ENCODE assay signal across 9 cellular contexts in the genomic region with DNA sequence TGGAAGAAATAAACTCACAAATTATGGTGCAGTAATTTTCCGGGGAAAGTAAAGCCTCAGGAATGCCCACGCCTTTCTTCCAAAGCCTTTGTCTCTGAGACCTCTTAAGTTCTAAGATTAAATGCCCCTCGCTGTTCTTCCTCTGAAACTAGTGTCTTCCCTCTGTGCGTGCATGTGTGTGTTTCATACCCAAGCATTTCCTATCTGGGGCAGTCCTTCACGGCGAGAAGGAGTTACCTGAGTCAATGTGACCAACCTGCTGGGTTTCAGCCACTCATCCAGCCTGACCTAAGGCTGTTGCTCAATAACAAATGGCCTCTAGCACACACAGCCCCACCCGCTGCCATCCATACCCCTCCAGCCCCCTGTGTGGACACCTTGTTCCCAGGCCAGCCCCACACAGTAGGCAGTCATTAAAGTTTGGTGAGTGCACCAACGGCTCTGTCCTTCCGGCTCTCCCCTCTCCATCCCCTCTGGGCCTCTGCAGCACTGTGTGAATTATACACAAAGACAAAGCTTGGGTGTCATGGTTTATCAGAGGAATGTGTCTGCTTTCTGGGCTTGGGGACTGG. TPM values are rescaled to one million over a fixed set of nuclear protein-coding genes. Genes with fewer than 3 reads are reported as not detected.
DNase-seq lines count a peak whose midpoint lies in the region; ATAC-seq and TF ChIP-seq lines count a peak whose summit lies in the region.
"Had no signal": no experiment of that assay in that cellular context is flagged by ENCODE, and none has a peak within 500 bp of the region (broad histone marks: within the 10 kb centered on the region; RNA-seq: fewer than 3 reads in every experiment).

No MANE protein-coding gene starts in this region.

- H3K56ac ChIP-seq in H9 (ENCODE audit: insufficient read length, low read depth, low read length): no peak overlapping the region

- H3K79me1 ChIP-seq in H9 (ENCODE audit: insufficient read depth, low read depth, low read length, poor library complexity, severe bottlenecking): no peaks in the 10 kb centered on the region

- no peak overlapping the region for H3K18ac ChIP-seq in H9 (ENCODE audit: insufficient read length, low read depth, low read length)

- H3K9me3 Mint-ChIP-seq in H9: no peaks in the 10 kb centered on the region

- H3K36me3 ChIP-seq in ascending aorta: no peaks in the 10 kb centered on the region
- H3K36me3 ChIP-seq in BE2C: no peaks in the 10 kb centered on the region

- no peak overlapping the region for H3K14ac ChIP-seq in H9 (ENCODE audit: insufficient read depth, low read length)

- H2BK5ac ChIP-seq in H9 (ENCODE audit: insufficient read length, low read length): no peak overlapping the region

- no peak overlapping the region for H2AK5ac ChIP-seq in H9 (ENCODE audit: insufficient read length, low read length)

- no peak overlapping the region for H3K27ac ChIP-seq in H9 (ENCODE audit: insufficient read length, low read depth, low read length)
- peak overlapping the region; percentile 45 to 57 for H3K27ac ChIP-seq in ascending aorta

- intact Hi-C loops in ascending aorta (cut with DNase I): loop anchor here (1.0 kb wide), 1 partner anchor 52 kb away; no protein-coding TSS in a partner anchor
- intact Hi-C loops in sciatic nerve (cut with DNase I): no loop called here

- H3K4me1 ChIP-seq in H9 (ENCODE audit: insufficient read depth, low read length) (no peaks in the 10 kb centered on the region), ascending aorta (peaks cover 13 to 60% of the 10 kb centered on the region in 2 donors), BE2C (peaks cover 9% of the 10 kb centered on the region)

- no peak overlapping the region for H3K4ac ChIP-seq in H9 (ENCODE audit: low read depth, low read length)

- H4K8ac ChIP-seq in H9 (replicated peaks; ENCODE audit: insufficient read length, low read depth, low read length): no peak overlapping the region

- peaks cover 28 to 36% of the 10 kb centered on the region in 2 experiments for H3K4me1 Mint-ChIP-seq in H9

- H3K4me2 ChIP-seq in H9 (ENCODE audit: insufficient read depth, insufficient read length, low read length): no peak overlapping the region

- no peak overlapping the region for H3T11ph ChIP-seq in H9 (ENCODE audit: low read length)

- no peak overlapping the region for H4K5ac ChIP-seq in H9 (ENCODE audit: insufficient read length, low read depth, low read length)

- no peak for TF ChIP-seq CTCF in H9 (conservative IDR thresholded peaks at IDR 0.05)
- TF ChIP-seq CTCF in ascending aorta (IDR thresholded peaks at IDR 0.05): no peak
- TF ChIP-seq CTCF in BE2C (IDR thresholded peaks at IDR 0.05; ENCODE audit: low read depth, low read length): no peak

- no peaks in the 10 kb centered on the region for H3K79me2 ChIP-seq in H9 (ENCODE audit: insufficient read depth, low read length)

- no peaks in the 10 kb centered on the region for H3K27me3 ChIP-seq in H9 (ENCODE audit: insufficient read depth, low read length)
- no peaks in the 10 kb centered on the region for H3K27me3 ChIP-seq in ascending aorta
- H3K27me3 ChIP-seq in BE2C: no peaks in the 10 kb centered on the region

- no peak overlapping the region for H3K4me3 Mint-ChIP-seq in H9

- H2AFZ ChIP-seq in H9 (ENCODE audit: low read length): no peak overlapping the region

- H2BK120ac ChIP-seq in H9 (ENCODE audit: low read depth, low read length, poor library complexity, severe bottlenecking): no peak overlapping the region

- H3K4me3 ChIP-seq in ascending aorta (no peak overlapping the region), BE2C (ENCODE audit: low read depth, low read length) (no peak overlapping the region)

- H3K27me3 Mint-ChIP-seq in H9 (ENCODE audit: low read depth): peaks cover 1% of the 10 kb centered on the region; the same call in 1 of the 2 replicates

- ATAC-seq in sciatic nerve (no peak), HG02884 (IDR thresholded peaks at IDR 0.05; ENCODE audit: unreplicated experiment) (no peak), GM19395 (IDR thresholded peaks at IDR 0.05; ENCODE audit: unreplicated experiment) (no peak)

- no peaks in the 10 kb centered on the region; a peak in 1 of 7 replicates for H3K36me3 Mint-ChIP-seq in H9 (ENCODE audit: insufficient read depth in 1 of 3, low read depth in 3 of 3)

- no peak overlapping the region for H3K23ac ChIP-seq in H9 (ENCODE audit: insufficient read length, low read depth, low read length)

- no peaks in the 10 kb centered on the region for H3K9me3 ChIP-seq in H9 (ENCODE audit: control insufficient read depth, low read depth, low read length)
- no peaks in the 10 kb centered on the region for H3K9me3 ChIP-seq in ascending aorta
- H3K9me3 ChIP-seq in BE2C: no peaks in the 10 kb centered on the region

- DNase-seq in H9 (no peak), ascending aorta (ENCODE audit: low spot score in 2 of 2) (no peak), islet precursor cell (peak; percentile 80), sciatic nerve (ENCODE audit: low spot score) (peak; percentile 54), BE2C (no peak), NCI-H1436 (lab: John Stamatoyannopoulos, UW) (no peak)
- DNase-seq: NCI-H1417 treated with DMSO at 0.1 percent for 48 hours had no signal

- no peak overlapping the region for H2BK12ac ChIP-seq in H9 (ENCODE audit: insufficient read length, low read depth, low read length)

- WGBS in H9 (ENCODE audit: extremely low coverage, insufficient read length, low lambda C conversion rate): no CpG with 5 or more reads among the region's 9 CpGs

- H3K27ac Mint-ChIP-seq in H9: peak overlapping the region; percentile 3 to 34 (median 15); a peak in 5 of 7 replicates

- H3K9ac ChIP-seq in H9 (ENCODE audit: extremely low read depth, insufficient read length, low read length): no peak overlapping the region

- no peak overlapping the region for H4K91ac ChIP-seq in H9 (ENCODE audit: insufficient read length, low read depth, low read length)

- H3K23me2 ChIP-seq in H9 (ENCODE audit: insufficient read length, low read depth, low read length, poor library complexity, severe bottlenecking): no peaks in the 10 kb centered on the region

- H2BK15ac ChIP-seq in H9 (ENCODE audit: low read depth, low read length): no peak overlapping the region

- no peak overlapping the region for H2BK20ac ChIP-seq in H9 (ENCODE audit: low read depth, low read length, poor library complexity, severe bottlenecking)

- no peaks in the 10 kb centered on the region for H4K20me1 ChIP-seq in H9 (ENCODE audit: control insufficient read depth, insufficient read depth, insufficient read length)

RNA-seq across cellular contexts. Expression of a gene that starts 53.8 kb away (rescaled TPM):
- 7.3 and 7.4 TPM in 2 replicates for total RNA-seq in H9 (2021)
- 185 TPM for total RNA-seq in ascending aorta
- 230 TPM for total RNA-seq in sciatic nerve
- polyA plus RNA-seq in BE2C (2012; ENCODE audit: insufficient read depth, insufficient read length, low read depth): 16.2 TPM

Comparison
In these comparisons a context has a peak if more than half of its experiments do, and no peak if none do; other contexts are left out.
1. DNase-seq: peak in islet precursor cell (single experiment) and sciatic nerve (single experiment); none in H9 (single experiment), ascending aorta (0 of 2), BE2C (single experiment) and NCI-H1436 (single experiment).
2. RNA of a gene that starts 53.8 kb away (total RNA-seq): 230 TPM in sciatic nerve (single experiment) and 185 TPM in ascending aorta (single experiment); 7.3 to 7.4 TPM in H9; every median in the first group is over 10 times any median in the second.